In genomic region chr22:29079218-29079901, GRCh38 we compare ENCODE assay signal across 1 cellular context.
A peak's percentile ranks its signal among the peaks of the same experiment; 100 is the strongest.
TF ChIP-seq lines count a peak whose summit lies in the region.

No MANE protein-coding gene starts in this region.

TF ChIP-seq in K562, 482 proteins besides CTCF, POLR2A, EP300 and RAD21 (continued from another document):
- TF ChIP-seq BACH1 (tag; IDR thresholded peaks at IDR 0.05) (peak; percentile 61), ZNF133 (CRISPR knock-in tag; IDR thresholded peaks at IDR 0.05) (no peak), NR2C2 (CRISPR knock-in tag; IDR thresholded peaks at IDR 0.05) (no peak), NR2C2 (tag; IDR thresholded peaks at IDR 0.05) (0 out of 2 replicates have a peak, but pooled peaks have one; percentile 5), MTA1 (IDR thresholded peaks at IDR 0.05; ENCODE audit: borderline replicate concordance) (no peak), CBX5 (IDR thresholded peaks at IDR 0.05; ENCODE audit: borderline replicate concordance, low read depth) (no peak), PTTG1 (tag; IDR thresholded peaks at IDR 0.05; ENCODE audit: low read depth) (peak; percentile 53; the same call in 1 of the 2 replicates), L3MBTL2 (IDR thresholded peaks at IDR 0.05) (0 out of 2 replicates have a peak, but pooled peaks have one; percentile 28), ZNF644 (tag; IDR thresholded peaks at IDR 0.05; ENCODE audit: low read depth) (peak; percentile 25; the same call in 1 of the 2 replicates), RAD51 (IDR thresholded peaks at IDR 0.05; ENCODE audit: borderline replicate concordance, low read depth) (no peak), NFIC (IDR thresholded peaks at IDR 0.05) (peak; percentile 91), GTF2A2 (tag; IDR thresholded peaks at IDR 0.05) (0 out of 2 replicates have a peak, but pooled peaks have one; percentile 36), BRD4 (IDR thresholded peaks at IDR 0.05) (no peak), ZNF589 (CRISPR knock-in tag; IDR thresholded peaks at IDR 0.05; ENCODE audit: low read depth) (peak; percentile 47; the same call in 1 of the 2 replicates), HMG20A (CRISPR knock-in tag; conservative IDR thresholded peaks at IDR 0.05) (no peak), PHF21A (IDR thresholded peaks at IDR 0.05; ENCODE audit: borderline replicate concordance, low read depth) (no peak)
